In genomic region chr3:185744997-185745843, GRCh38 we compare ENCODE assay signal across 9 cellular contexts.
DNase-seq lines count a peak whose midpoint lies in the region; ATAC-seq and TF ChIP-seq lines count a peak whose summit lies in the region.
"Had no signal": no experiment of that assay in that cellular context is flagged by ENCODE, and none has a peak within 500 bp of the region (broad histone marks: within the 10 kb centered on the region; RNA-seq: fewer than 3 reads in every experiment).

No MANE protein-coding gene starts in this region.

- no peak for ATAC-seq in CD8-positive, alpha-beta T cell

- no peak overlapping the region for H3K27ac Mint-ChIP-seq in CD8-positive, alpha-beta T cell
- H3K27ac Mint-ChIP-seq: activated naive CD8-positive, alpha-beta T cell treated with anti-CD3 and anti-CD28 coated beads, Interleukin-2, amount 10 ng/mL, durations not matched to agents 7 days and 5 days had no signal

- no peak for TF ChIP-seq POLR2A in suprapubic skin (IDR thresholded peaks at IDR 0.05)

- H3K27me3 Mint-ChIP-seq in CD8-positive, alpha-beta T cell (ENCODE audit: low read depth): peaks cover 7% of the 10 kb centered on the region

- 35% methylated on average over 12 of the region's 12 CpGs for WGBS in suprapubic skin

- H3K27me3 ChIP-seq in suprapubic skin: no peaks in the 10 kb centered on the region
- no peaks in the 10 kb centered on the region for H3K27me3 ChIP-seq in CD8-positive, alpha-beta T cell (ENCODE audit: insufficient read depth, low read length)

- H3K4me1 Mint-ChIP-seq in CD8-positive, alpha-beta T cell (ENCODE audit: low read depth): no peaks in the 10 kb centered on the region

- H3K36me3 ChIP-seq in suprapubic skin: no peaks in the 10 kb centered on the region
- H3K36me3 ChIP-seq in CD8-positive, alpha-beta T cell (ENCODE audit: insufficient read depth, low read length): no peaks in the 10 kb centered on the region

- TF ChIP-seq CTCF in RWPE1 (conservative IDR thresholded peaks at IDR 0.05; ENCODE audit: low read depth) (no peak), suprapubic skin (IDR thresholded peaks at IDR 0.05) (no peak)
- no peak for TF ChIP-seq CTCF in CD8-positive, alpha-beta T cell (IDR thresholded peaks at IDR 0.05)

- H3K27ac ChIP-seq in RWPE1 (peak overlapping the region; percentile 82), suprapubic skin (no peak overlapping the region)
- no peak overlapping the region for H3K27ac ChIP-seq in CD8-positive, alpha-beta T cell (ENCODE audit: low read depth, low read length)

- DNase-seq in CD1c-positive myeloid dendritic cell (ENCODE audit: extremely low spot score) (peak; percentile 68), HCEC 1CT (peak; percentile 84), RWPE1 (ENCODE audit: low spot score) (peak; percentile 62), kidney tubule cell (ENCODE audit: low spot score) (peak; percentile 99), ecto neural progenitor cell (ENCODE audit: low spot score) (no peak), NCI-H345 (lab: John Stamatoyannopoulos, UW) (no peak), suprapubic skin (ENCODE audit: low spot score in 2 of 2) (no peak)
- no peak for DNase-seq in CD8-positive, alpha-beta T cell
- DNase-seq: activated naive CD8-positive, alpha-beta T cell treated with anti-CD3 and anti-CD28 coated beads, Interleukin-2, amount 10 ng/mL, durations not matched to agents 7 days and 5 days had no signal

- H3K36me3 Mint-ChIP-seq in CD8-positive, alpha-beta T cell: no peaks in the 10 kb centered on the region
- H3K36me3 Mint-ChIP-seq: activated naive CD8-positive, alpha-beta T cell treated with anti-CD3 and anti-CD28 coated beads, Interleukin-2, amount 10 ng/mL, durations not matched to agents 7 days and 5 days had no signal

- H3K9me3 Mint-ChIP-seq in CD8-positive, alpha-beta T cell: no peaks in the 10 kb centered on the region
- H3K9me3 Mint-ChIP-seq: activated naive CD8-positive, alpha-beta T cell treated with anti-CD3 and anti-CD28 coated beads, Interleukin-2, amount 10 ng/mL, durations not matched to agents 7 days and 5 days had no signal

- TF ChIP-seq EP300 in suprapubic skin (IDR thresholded peaks at IDR 0.05): no peak

- H3K9me3 ChIP-seq in suprapubic skin: no peaks in the 10 kb centered on the region
- no peaks in the 10 kb centered on the region for H3K9me3 ChIP-seq in CD8-positive, alpha-beta T cell (ENCODE audit: low read length)

- CTCF ChIA-PET in RWPE1 (lab: Yijun Ruan, JAX): no interaction called here
- CTCF ChIA-PET in CD8-positive, alpha-beta T cell (lab: Charles Lee): no interaction called here

- POLR2A ChIA-PET in RWPE1 (lab: Yijun Ruan, JAX; ENCODE audit: low non-redundant PET): no interaction called here
- POLR2A ChIA-PET in CD8-positive, alpha-beta T cell (lab: Charles Lee): no interaction called here

- intact Hi-C loops in CD8-positive, alpha-beta T cell (cut with DNase I, micrococcal nuclease): no loop called here

- H3K4me3 ChIP-seq in suprapubic skin: no peak overlapping the region
- no peak overlapping the region for H3K4me3 ChIP-seq in CD8-positive, alpha-beta T cell (ENCODE audit: low read depth, low read length)

- H3K4me1 ChIP-seq in suprapubic skin: peaks cover 21% of the 10 kb centered on the region
- H3K4me1 ChIP-seq in CD8-positive, alpha-beta T cell (ENCODE audit: insufficient read depth, low read length): no peaks in the 10 kb centered on the region

- no peak overlapping the region for H3K4me3 Mint-ChIP-seq in CD8-positive, alpha-beta T cell
- H3K4me3 Mint-ChIP-seq: activated naive CD8-positive, alpha-beta T cell treated with anti-CD3 and anti-CD28 coated beads, Interleukin-2, amount 10 ng/mL, durations not matched to agents 7 days and 5 days had no signal

Comparison
In these comparisons a context has a peak if more than half of its experiments do, and no peak if none do; other contexts are left out.
1. DNase-seq: peak in CD1c-positive myeloid dendritic cell (single experiment), HCEC 1CT (single experiment), RWPE1 (single experiment) and kidney tubule cell (single experiment); none in ecto neural progenitor cell (single experiment), NCI-H345 (single experiment), suprapubic skin (0 of 2) and CD8-positive, alpha-beta T cell (0 of 7).